40 cellular contexts compared by ENCODE assay signal in genomic region chr1:205981257-205981656, GRCh38. TPM values are rescaled to one million over a fixed set of nuclear protein-coding genes. Genes with fewer than 3 reads are reported as not detected.
"Had no signal": no experiment of that assay in that cellular context is flagged by ENCODE, and none has a peak within 500 bp of the region (broad histone marks: within the 10 kb centered on the region; RNA-seq: fewer than 3 reads in every experiment).

No MANE protein-coding gene starts in this region.

- H3K4me1 Mint-ChIP-seq: activated naive CD4-positive, alpha-beta T cell treated with anti-CD3 and anti-CD28 coated beads, Interleukin-2, amount 10 ng/mL, durations not matched to agents 7 days and 5 days; activated naive CD8-positive, alpha-beta T cell treated with anti-CD3 and anti-CD28 coated beads for 36 hours; activated naive CD8-positive, alpha-beta T cell treated with anti-CD3 and anti-CD28 coated beads, Interleukin-2, amount 10 ng/mL, durations not matched to agents 7 days and 5 days; activated naive CD8-positive, alpha-beta T cell treated with anti-CD3 and anti-CD28 coated beads, Interleukin-2, amount 50 U/mL, for 24 hours; activated T-helper 17 cell treated with anti-CD3 and anti-CD28 coated beads, Interleukin-2, amount 50 U/mL, for 72 hours; central memory CD8-positive, alpha-beta T cell had no signal

- H3K27ac Mint-ChIP-seq: activated naive CD4-positive, alpha-beta T cell treated with anti-CD3 and anti-CD28 coated beads for 36 hours; activated naive CD4-positive, alpha-beta T cell treated with anti-CD3 and anti-CD28 coated beads, Interleukin-2, amount 10 ng/mL, durations not matched to agents 7 days and 5 days; activated naive CD4-positive, alpha-beta T cell treated with anti-CD3 and anti-CD28 coated beads, Interleukin-2, amount 50 U/mL, for 72 hours; activated naive CD8-positive, alpha-beta T cell; activated naive CD8-positive, alpha-beta T cell treated with anti-CD3 and anti-CD28 coated beads for 36 hours; activated naive CD8-positive, alpha-beta T cell treated with anti-CD3 and anti-CD28 coated beads, Interleukin-2, amount 10 ng/mL, durations not matched to agents 7 days and 5 days; activated naive CD8-positive, alpha-beta T cell treated with anti-CD3 and anti-CD28 coated beads, Interleukin-2, amount 50 U/mL, for 24 hours; activated T-cell treated with anti-CD3 and anti-CD28 coated beads, Interleukin-2, amount 50 U/mL, for 24 hours; activated T-cell treated with anti-CD3 and anti-CD28 coated beads, Interleukin-2, amount 50 U/mL, for 72 hours; activated T-helper 1 cell treated with anti-CD3 and anti-CD28 coated beads, Interleukin-12 subunit alpha, Interleukin-12 subunit beta, Interleukin-2, Interleukin-4 antibody, amounts not matched to agents 30 ng/mL and 10 ng/mL and 1 ng/mL, durations not matched to agents 14 hours and 24 hours and 36 hours; activated T-helper 17 cell treated with anti-CD3 and anti-CD28 coated beads, Interleukin-2, amount 50 U/mL, for 72 hours; activated T-helper 2 cell treated with anti-CD3 and anti-CD28 coated beads, Interferon-gamma antibody, Interleukin-2, Interleukin-4, amounts not matched to agents 10 μg/mL and 5 μg/mL and 100 μg/mL, durations not matched to agents 14 hours and 24 hours and 36 hours had no signal

- H3K9me3 ChIP-seq: adrenal gland, ascending aorta, body of pancreas, breast epithelium, colonic mucosa had no signal

- H3K4me3 Mint-ChIP-seq: activated naive CD4-positive, alpha-beta T cell treated with anti-CD3 and anti-CD28 coated beads for 36 hours; activated naive CD4-positive, alpha-beta T cell treated with anti-CD3 and anti-CD28 coated beads, Interleukin-2, amount 10 ng/mL, durations not matched to agents 7 days and 5 days; activated naive CD8-positive, alpha-beta T cell; activated naive CD8-positive, alpha-beta T cell treated with anti-CD3 and anti-CD28 coated beads for 36 hours; activated naive CD8-positive, alpha-beta T cell treated with anti-CD3 and anti-CD28 coated beads, Interleukin-2, amount 10 ng/mL, durations not matched to agents 7 days and 5 days; activated naive CD8-positive, alpha-beta T cell treated with anti-CD3 and anti-CD28 coated beads, Interleukin-2, amount 50 U/mL, for 24 hours; activated T-cell treated with anti-CD3 and anti-CD28 coated beads, Interleukin-2, amount 50 U/mL, for 24 hours; activated T-cell treated with anti-CD3 and anti-CD28 coated beads, Interleukin-2, amount 50 U/mL, for 4 hours; activated T-cell treated with anti-CD3 and anti-CD28 coated beads, Interleukin-2, amount 50 U/mL, for 72 hours; activated T-helper 1 cell treated with anti-CD3 and anti-CD28 coated beads, Interleukin-12 subunit alpha, Interleukin-12 subunit beta, Interleukin-2, Interleukin-4 antibody, amounts not matched to agents 30 ng/mL and 10 ng/mL and 1 ng/mL, durations not matched to agents 14 hours and 24 hours and 36 hours; activated T-helper 17 cell treated with anti-CD3 and anti-CD28 coated beads, Interleukin-2, amount 50 U/mL, for 72 hours; brain; central memory CD8-positive, alpha-beta T cell had no signal

- H3K4me1 ChIP-seq: colonic mucosa had no signal

- H3K27ac ChIP-seq: adrenal gland, ascending aorta, body of pancreas, brain microvascular endothelial cell, breast epithelium, cardiac muscle cell, colonic mucosa had no signal

- DNase-seq: activated effector memory CD4-positive, alpha-beta T cell treated with anti-CD3 and anti-CD28 coated beads, Interleukin-2, amount 50 U/mL, for 16 hours; activated effector memory CD4-positive, alpha-beta T cell treated with Interleukin-2 at 50 U/mL for 16 hours; activated gamma-delta T cell; activated gamma-delta T cell treated with Interleukin-2 at 50 U/mL for 16 hours; activated naive CD4-positive, alpha-beta T cell; activated naive CD4-positive, alpha-beta T cell treated with Interleukin-2 at 50 U/mL for 16 hours; activated naive CD8-positive, alpha-beta T cell treated with anti-CD3 and anti-CD28 coated beads for 36 hours; activated naive CD8-positive, alpha-beta T cell treated with anti-CD3 and anti-CD28 coated beads, Interleukin-2, amount 10 ng/mL, durations not matched to agents 7 days and 5 days; activated naive CD8-positive, alpha-beta T cell treated with anti-CD3 and anti-CD28 coated beads, Interleukin-2, amount 50 U/mL, for 24 hours; activated T-cell treated with anti-CD3 and anti-CD28 coated beads, Interleukin-2, amount 50 U/mL, for 24 hours; activated T-cell treated with anti-CD3 and anti-CD28 coated beads, Interleukin-2, amount 50 U/mL, for 4 hours; activated T-cell treated with anti-CD3 and anti-CD28 coated beads, Interleukin-2, amount 50 U/mL, for 48 hours; activated T-cell treated with anti-CD3 and anti-CD28 coated beads, Interleukin-2, amount 50 U/mL, for 72 hours; adrenal gland; amniotic stem cell; amygdala; anterior cingulate cortex; body of pancreas; brain microvascular endothelial cell; central memory CD4-positive, alpha-beta T cell; cerebellar nuclear complex; colonic mucosa had no signal

- H3K36me3 ChIP-seq: adrenal gland, ascending aorta, brain microvascular endothelial cell, breast epithelium, cardiac muscle cell, colonic mucosa had no signal

- H3K27me3 Mint-ChIP-seq: activated naive CD4-positive, alpha-beta T cell treated with anti-CD3 and anti-CD28 coated beads, Interleukin-2, amount 10 ng/mL, durations not matched to agents 7 days and 5 days; activated naive CD8-positive, alpha-beta T cell treated with anti-CD3 and anti-CD28 coated beads for 36 hours; activated T-helper 17 cell treated with anti-CD3 and anti-CD28 coated beads, Interleukin-2, amount 50 U/mL, for 72 hours; brain; central memory CD8-positive, alpha-beta T cell had no signal

- ATAC-seq: activated naive CD4-positive, alpha-beta T cell treated with anti-CD3 and anti-CD28 coated beads, Interleukin-2, amount 50 U/mL, for 72 hours; activated naive CD8-positive, alpha-beta T cell treated with anti-CD3 and anti-CD28 coated beads, Interleukin-2, amount 50 U/mL, for 24 hours; activated T-cell treated with anti-CD3 and anti-CD28 coated beads, Interleukin-2, amount 50 U/mL, for 4 hours; activated T-cell treated with anti-CD3 and anti-CD28 coated beads, Interleukin-2, amount 50 U/mL, for 72 hours; activated T-helper 17 cell treated with anti-CD3 and anti-CD28 coated beads, Interleukin-2, amount 50 U/mL, for 72 hours; body of pancreas had no signal

- H3K4me3 ChIP-seq: adrenal gland, ascending aorta, body of pancreas, breast epithelium, cardiac muscle cell, colonic mucosa had no signal

- H3K9me3 Mint-ChIP-seq: activated naive CD4-positive, alpha-beta T cell treated with anti-CD3 and anti-CD28 coated beads for 36 hours; activated naive CD4-positive, alpha-beta T cell treated with anti-CD3 and anti-CD28 coated beads, Interleukin-2, amount 10 ng/mL, durations not matched to agents 7 days and 5 days; activated naive CD8-positive, alpha-beta T cell treated with anti-CD3 and anti-CD28 coated beads for 36 hours; activated naive CD8-positive, alpha-beta T cell treated with anti-CD3 and anti-CD28 coated beads, Interleukin-2, amount 10 ng/mL, durations not matched to agents 7 days and 5 days; activated naive CD8-positive, alpha-beta T cell treated with anti-CD3 and anti-CD28 coated beads, Interleukin-2, amount 50 U/mL, for 24 hours; activated T-helper 2 cell treated with anti-CD3 and anti-CD28 coated beads, Interferon-gamma antibody, Interleukin-2, Interleukin-4, amounts not matched to agents 10 μg/mL and 5 μg/mL and 100 μg/mL, durations not matched to agents 14 hours and 24 hours and 36 hours; brain; central memory CD8-positive, alpha-beta T cell had no signal

- H3K36me3 Mint-ChIP-seq: activated naive CD4-positive, alpha-beta T cell treated with anti-CD3 and anti-CD28 coated beads, Interleukin-2, amount 10 ng/mL, durations not matched to agents 7 days and 5 days; activated naive CD8-positive, alpha-beta T cell; activated naive CD8-positive, alpha-beta T cell treated with anti-CD3 and anti-CD28 coated beads for 36 hours; activated naive CD8-positive, alpha-beta T cell treated with anti-CD3 and anti-CD28 coated beads, Interleukin-2, amount 10 ng/mL, durations not matched to agents 7 days and 5 days; brain had no signal

- H3K27me3 ChIP-seq: adrenal gland, ascending aorta, body of pancreas, brain microvascular endothelial cell, cardiac muscle cell, colonic mucosa had no signal

- FAIRE-seq: astrocyte, bronchial epithelial cell, colon had no signal

RNA-seq across cellular contexts. Expression of gene RAB7B, which starts 21.9 kb away (rescaled TPM):
- total RNA-seq: activated naive CD4-positive, alpha-beta T cell treated with anti-CD3 and anti-CD28 coated beads for 36 hours; activated naive CD4-positive, alpha-beta T cell treated with anti-CD3 and anti-CD28 coated beads, Interleukin-2, amount 50 U/mL, for 72 hours; activated naive CD8-positive, alpha-beta T cell treated with anti-CD3 and anti-CD28 coated beads for 36 hours; activated T-cell treated with anti-CD3 and anti-CD28 coated beads, Interleukin-2, amount 50 U/mL, for 72 hours; activated T-helper 1 cell treated with anti-CD3 and anti-CD28 coated beads, Interleukin-12 subunit alpha, Interleukin-12 subunit beta, Interleukin-2, Interleukin-4 antibody, amounts not matched to agents 30 ng/mL and 10 ng/mL and 1 ng/mL, durations not matched to agents 14 hours and 24 hours and 36 hours; activated T-helper 17 cell treated with anti-CD3 and anti-CD28 coated beads, Interleukin-2, amount 50 U/mL, for 72 hours; activated T-helper 2 cell treated with anti-CD3 and anti-CD28 coated beads, Interferon-gamma antibody, Interleukin-2, Interleukin-4, amounts not matched to agents 10 μg/mL and 5 μg/mL and 100 μg/mL, durations not matched to agents 14 hours and 24 hours and 36 hours; ascending aorta had no signal

RNA-seq across cellular contexts. Expression of gene SLC26A9, which starts 38.0 kb away (rescaled TPM):
- total RNA-seq: activated naive CD4-positive, alpha-beta T cell treated with anti-CD3 and anti-CD28 coated beads for 36 hours; activated naive CD4-positive, alpha-beta T cell treated with anti-CD3 and anti-CD28 coated beads, Interleukin-2, amount 50 U/mL, for 72 hours; activated naive CD8-positive, alpha-beta T cell treated with anti-CD3 and anti-CD28 coated beads for 36 hours; activated naive CD8-positive, alpha-beta T cell treated with anti-CD3 and anti-CD28 coated beads, Interleukin-2, amount 10 ng/mL, durations not matched to agents 7 days and 5 days; activated T-cell treated with anti-CD3 and anti-CD28 coated beads, Interleukin-2, amount 50 U/mL, for 4 hours; activated T-cell treated with anti-CD3 and anti-CD28 coated beads, Interleukin-2, amount 50 U/mL, for 72 hours; activated T-helper 1 cell treated with anti-CD3 and anti-CD28 coated beads, Interleukin-12 subunit alpha, Interleukin-12 subunit beta, Interleukin-2, Interleukin-4 antibody, amounts not matched to agents 30 ng/mL and 10 ng/mL and 1 ng/mL, durations not matched to agents 14 hours and 24 hours and 36 hours; activated T-helper 17 cell treated with anti-CD3 and anti-CD28 coated beads, Interleukin-2, amount 50 U/mL, for 72 hours; activated T-helper 2 cell treated with anti-CD3 and anti-CD28 coated beads, Interferon-gamma antibody, Interleukin-2, Interleukin-4, amounts not matched to agents 10 μg/mL and 5 μg/mL and 100 μg/mL, durations not matched to agents 14 hours and 24 hours and 36 hours; ascending aorta; astrocyte; breast epithelium; bronchial epithelial cell; cerebellum; chondrocyte; colonic mucosa had no signal

RNA-seq across cellular contexts. Expression of gene CTSE, which starts 42.4 kb away (rescaled TPM):
- total RNA-seq: activated naive CD4-positive, alpha-beta T cell treated with anti-CD3 and anti-CD28 coated beads for 36 hours; activated naive CD4-positive, alpha-beta T cell treated with anti-CD3 and anti-CD28 coated beads, Interleukin-2, amount 50 U/mL, for 72 hours; activated naive CD8-positive, alpha-beta T cell treated with anti-CD3 and anti-CD28 coated beads for 36 hours; activated naive CD8-positive, alpha-beta T cell treated with anti-CD3 and anti-CD28 coated beads, Interleukin-2, amount 10 ng/mL, durations not matched to agents 7 days and 5 days; activated T-cell treated with anti-CD3 and anti-CD28 coated beads, Interleukin-2, amount 50 U/mL, for 72 hours; activated T-helper 1 cell treated with anti-CD3 and anti-CD28 coated beads, Interleukin-12 subunit alpha, Interleukin-12 subunit beta, Interleukin-2, Interleukin-4 antibody, amounts not matched to agents 30 ng/mL and 10 ng/mL and 1 ng/mL, durations not matched to agents 14 hours and 24 hours and 36 hours; activated T-helper 17 cell treated with anti-CD3 and anti-CD28 coated beads, Interleukin-2, amount 50 U/mL, for 72 hours; activated T-helper 2 cell treated with anti-CD3 and anti-CD28 coated beads, Interferon-gamma antibody, Interleukin-2, Interleukin-4, amounts not matched to agents 10 μg/mL and 5 μg/mL and 100 μg/mL, durations not matched to agents 14 hours and 24 hours and 36 hours; adrenal gland; ascending aorta; astrocyte; bronchial epithelial cell; cardiac muscle cell; cardiac septum; cerebellum; chondrocyte had no signal
- polyA plus RNA-seq: cardiac muscle cell had no signal
